Comparison of ENCODE assay signal across 13 cellular contexts in genomic region chr17:17826942-17827785, GRCh38. TPM values are rescaled to one million over a fixed set of nuclear protein-coding genes. Genes with fewer than 3 reads are reported as not detected.
DNase-seq lines count a peak whose midpoint lies in the region; ATAC-seq and TF ChIP-seq lines count a peak whose summit lies in the region.
"Had no signal": no experiment of that assay in that cellular context is flagged by ENCODE, and none has a peak within 500 bp of the region (broad histone marks: within the 10 kb centered on the region; RNA-seq: fewer than 3 reads in every experiment).

No MANE protein-coding gene starts in this region.

- H3K4me1 ChIP-seq in foreskin keratinocyte: peaks cover 25% of the 10 kb centered on the region

- H3K27me3 ChIP-seq in foreskin keratinocyte: no peaks in the 10 kb centered on the region
- H3K27me3 ChIP-seq: tibial artery had no signal

- no peaks in the 10 kb centered on the region for H3K9me3 Mint-ChIP-seq in activated CD4-positive, alpha-beta T cell treated with anti-CD3 and anti-CD28 coated beads for 36 hours (ENCODE audit: low read depth)
- no peaks in the 10 kb centered on the region for H3K9me3 Mint-ChIP-seq in stimulated activated effector memory CD8-positive, alpha-beta T cell treated with anti-CD3 and anti-CD28 coated beads, Interleukin-12 subunit alpha, Interleukin-12 subunit beta, amount 100 ng/mL, for 72 hours

- H3K27me3 Mint-ChIP-seq in activated CD4-positive, alpha-beta T cell treated with anti-CD3 and anti-CD28 coated beads for 36 hours: no peaks in the 10 kb centered on the region
- no peaks in the 10 kb centered on the region for H3K27me3 Mint-ChIP-seq in T-helper 17 cell

- peaks cover 74% of the 10 kb centered on the region for H3K4me1 Mint-ChIP-seq in activated CD4-positive, alpha-beta T cell treated with anti-CD3 and anti-CD28 coated beads for 36 hours
- H3K4me1 Mint-ChIP-seq in T-helper 17 cell: peaks cover 49% of the 10 kb centered on the region
- H3K4me1 Mint-ChIP-seq in stimulated activated effector memory CD8-positive, alpha-beta T cell treated with anti-CD3 and anti-CD28 coated beads, Interleukin-12 subunit alpha, Interleukin-12 subunit beta, amount 100 ng/mL, for 72 hours: peaks cover 60% of the 10 kb centered on the region

- H3K9me3 ChIP-seq in T-helper 17 cell (ENCODE audit: control insufficient read depth, low read length, poor library complexity, severe bottlenecking): no peaks in the 10 kb centered on the region
- H3K9me3 ChIP-seq: tibial artery had no signal

- DNase-seq in activated CD4-positive, alpha-beta T cell treated with anti-CD3 and anti-CD28 coated beads for 36 hours: no peak
- no peak for DNase-seq in activated CD4-positive, alpha-beta T cell treated with anti-CD3 and anti-CD28 coated beads for 48 hours
- no peak for DNase-seq in T-helper 17 cell
- DNase-seq in foreskin keratinocyte: no peak
- no peak for DNase-seq in stimulated activated effector memory CD8-positive, alpha-beta T cell treated with anti-CD3 and anti-CD28 coated beads, Interleukin-12 subunit alpha, Interleukin-12 subunit beta, amount 100 ng/mL, for 72 hours (ENCODE audit: low spot score in 2 of 2)
- DNase-seq in DMS 273 (lab: John Stamatoyannopoulos, UW; ENCODE audit: unreplicated experiment): no peak
- DNase-seq in ureter (ENCODE audit: low spot score): no peak
- DNase-seq: activated CD4-positive, alpha-beta T cell treated with anti-CD3 and anti-CD28 coated beads, Interleukin-2, amount 50 U/mL, for 48 hours; anterior cingulate cortex; NCI-H774; retina; tibial artery had no signal

- POLR2A ChIA-PET in activated CD4-positive, alpha-beta T cell treated with anti-CD3 and anti-CD28 coated beads for 36 hours (lab: Charles Lee): interaction anchor here (0.8 to 1.1 kb wide), 2 partner anchors 9 to 14 kb away, joined by 4 to 5 read pairs; partner anchors contain the start of gene SREBF1

- CTCF ChIA-PET in activated CD4-positive, alpha-beta T cell treated with anti-CD3 and anti-CD28 coated beads for 36 hours (lab: Charles Lee): interaction anchor here (0.6 to 2.2 kb wide), 4 partner anchors 13 to 158 kb away, joined by 3 to 10 read pairs (median 4); no protein-coding TSS in a partner anchor

- H3K27ac Mint-ChIP-seq in activated CD4-positive, alpha-beta T cell treated with anti-CD3 and anti-CD28 coated beads for 36 hours: peak overlapping the region; percentile 75
- H3K27ac Mint-ChIP-seq in T-helper 17 cell: peak overlapping the region; percentile 96
- peak overlapping the region; percentile 84 for H3K27ac Mint-ChIP-seq in stimulated activated effector memory CD8-positive, alpha-beta T cell treated with anti-CD3 and anti-CD28 coated beads, Interleukin-12 subunit alpha, Interleukin-12 subunit beta, amount 100 ng/mL, for 72 hours

- H3K27ac ChIP-seq in foreskin keratinocyte: peak overlapping the region; percentile 91

- ATAC-seq in activated CD4-positive, alpha-beta T cell treated with anti-CD3 and anti-CD28 coated beads for 36 hours: no peak
- ATAC-seq in T-helper 17 cell (no peak), foreskin keratinocyte (no peak), GM21717 (IDR thresholded peaks at IDR 0.05; ENCODE audit: unreplicated experiment) (no peak)
- no peak for ATAC-seq in stimulated activated effector memory CD8-positive, alpha-beta T cell treated with anti-CD3 and anti-CD28 coated beads, Interleukin-12 subunit alpha, Interleukin-12 subunit beta, amount 100 ng/mL, for 72 hours

- TF ChIP-seq CTCF in foreskin keratinocyte (conservative IDR thresholded peaks at IDR 0.05): no peak

- peaks cover 20% of the 10 kb centered on the region for H3K36me3 Mint-ChIP-seq in activated CD4-positive, alpha-beta T cell treated with anti-CD3 and anti-CD28 coated beads for 36 hours (ENCODE audit: low read depth)
- no peaks in the 10 kb centered on the region for H3K36me3 Mint-ChIP-seq in T-helper 17 cell (ENCODE audit: low read depth)
- peaks cover 10% of the 10 kb centered on the region for H3K36me3 Mint-ChIP-seq in stimulated activated effector memory CD8-positive, alpha-beta T cell treated with anti-CD3 and anti-CD28 coated beads, Interleukin-12 subunit alpha, Interleukin-12 subunit beta, amount 100 ng/mL, for 72 hours

- intact Hi-C loops in activated CD4-positive, alpha-beta T cell treated with anti-CD3 and anti-CD28 coated beads for 36 hours (cut with DNase I, micrococcal nuclease): no loop called here

- no peak overlapping the region for H3K4me3 Mint-ChIP-seq in activated CD4-positive, alpha-beta T cell treated with anti-CD3 and anti-CD28 coated beads for 36 hours
- peak overlapping the region; percentile 76 for H3K4me3 Mint-ChIP-seq in T-helper 17 cell
- peak overlapping the region; percentile 55 for H3K4me3 Mint-ChIP-seq in stimulated activated effector memory CD8-positive, alpha-beta T cell treated with anti-CD3 and anti-CD28 coated beads, Interleukin-12 subunit alpha, Interleukin-12 subunit beta, amount 100 ng/mL, for 72 hours

RNA-seq across cellular contexts. Expression of gene SREBF1, which starts 9.6 kb away (rescaled TPM):
- 10 to 100 TPM; 87.6 to 97.2 TPM for total RNA-seq in activated CD4-positive, alpha-beta T cell treated with anti-CD3 and anti-CD28 coated beads for 36 hours
- total RNA-seq in T-helper 17 cell (100 to 1,000 TPM; 198 to 241 TPM), foreskin keratinocyte (113 and 118 TPM in 2 replicates), ureter (127 TPM)
- polyA plus RNA-seq in foreskin keratinocyte: 67.3 and 72.1 TPM in 2 replicates
